19 cellular contexts compared by ENCODE assay signal in genomic region chr3:23656821-23657220, GRCh38.
DNase-seq lines count a peak whose midpoint lies in the region; ATAC-seq and TF ChIP-seq lines count a peak whose summit lies in the region.
"Had no signal": no experiment of that assay in that cellular context is flagged by ENCODE, and none has a peak within 500 bp of the region (broad histone marks: within the 10 kb centered on the region; RNA-seq: fewer than 3 reads in every experiment).

No MANE protein-coding gene starts in this region.

- H3K36me3 Mint-ChIP-seq in memory B cell: peaks cover 4% of the 10 kb centered on the region
- H3K36me3 Mint-ChIP-seq in natural killer cell treated with Interleukin-12 subunit alpha and Interleukin-12 subunit beta and Interleukin-15 and Interleukin-18, amount 100 ng/mL, for 72 hours: no peaks in the 10 kb centered on the region
- H3K36me3 Mint-ChIP-seq: CD8-positive, alpha-beta T cell had no signal

- no peaks in the 10 kb centered on the region for H3K27me3 ChIP-seq in OCI-LY1 (ENCODE audit: insufficient read depth, low read length)
- no peaks in the 10 kb centered on the region for H3K27me3 ChIP-seq in psoas muscle (ENCODE audit: insufficient read depth in 3 of 3, low read length in 2 of 3)
- H3K27me3 ChIP-seq: BLaER1 treated with 17β-estradiol and CSF1 and Interleukin-3, amounts not matched to agents 10 nM and 100 nM had no signal

- H3K4me1 Mint-ChIP-seq in memory B cell: peaks cover 42% of the 10 kb centered on the region
- peaks cover 2 to 10% of the 10 kb centered on the region in 2 donors for H3K4me1 Mint-ChIP-seq in natural killer cell treated with Interleukin-12 subunit alpha and Interleukin-12 subunit beta and Interleukin-15 and Interleukin-18, amount 100 ng/mL, for 72 hours (ENCODE audit: low read depth in 2 of 2)

- H3K4me3 Mint-ChIP-seq in memory B cell: no peak overlapping the region
- no peak overlapping the region for H3K4me3 Mint-ChIP-seq in natural killer cell treated with Interleukin-12 subunit alpha and Interleukin-12 subunit beta and Interleukin-15 and Interleukin-18, amount 100 ng/mL, for 72 hours
- H3K4me3 Mint-ChIP-seq: CD8-positive, alpha-beta T cell had no signal

- H3K4me3 ChIP-seq in OCI-LY1 (ENCODE audit: low read depth, low read length, poor library complexity, severe bottlenecking) (no peak overlapping the region), psoas muscle (no peak overlapping the region)
- H3K4me3 ChIP-seq: BLaER1 treated with 17β-estradiol and CSF1 and Interleukin-3, amounts not matched to agents 10 nM and 100 nM; GM23248; HAP-1 had no signal

- H3K9me3 ChIP-seq in OCI-LY1 (ENCODE audit: low read length) (peaks cover 6% of the 10 kb centered on the region), psoas muscle (no peaks in the 10 kb centered on the region)
- H3K9me3 ChIP-seq: HAP-1 had no signal

- in situ Hi-C loops in G401 (cut with HindIII; ENCODE audit: low sequenced_read_pairs): no loop called here

- no peak overlapping the region for H3K9ac ChIP-seq in OCI-LY1 (ENCODE audit: low read length)
- H3K9ac ChIP-seq: BLaER1 treated with 17β-estradiol and CSF1 and Interleukin-3, amounts not matched to agents 10 nM and 100 nM; GM23248 had no signal

- no peaks in the 10 kb centered on the region for H4K20me1 ChIP-seq in OCI-LY1 (ENCODE audit: insufficient read depth, low read length)
- H4K20me1 ChIP-seq: BLaER1 treated with 17β-estradiol and CSF1 and Interleukin-3, amounts not matched to agents 10 nM and 100 nM had no signal

- ATAC-seq in memory B cell (ENCODE audit: low read depth) (no peak), psoas muscle (no peak)
- ATAC-seq in natural killer cell treated with Interleukin-12 subunit alpha and Interleukin-12 subunit beta and Interleukin-15 and Interleukin-18, amount 100 ng/mL, for 72 hours: no peak
- ATAC-seq: CD8-positive, alpha-beta T cell had no signal

- DNase-seq in G401 (ENCODE audit: low spot score) (peak; percentile 60), memory B cell (ENCODE audit: low spot score in 2 of 2) (no peak), psoas muscle (no peak), NCI-H2227 treated with DMSO at 0.1 percent for 48 hours (lab: John Stamatoyannopoulos, UW) (no peak), COLO668 (lab: John Stamatoyannopoulos, UW; ENCODE audit: unreplicated experiment) (no peak)
- no peak for DNase-seq in natural killer cell treated with Interleukin-12 subunit alpha and Interleukin-12 subunit beta and Interleukin-15 and Interleukin-18, amount 100 ng/mL, for 72 hours (ENCODE audit: low spot score)
- DNase-seq: 8988T; CD8-positive, alpha-beta T cell; COR-L47; DMS 273 treated with DMSO at 0.1 percent for 48 hours; DMS53; DND-41; EL; GM23248; IMR-90 had no signal

- H3F3A ChIP-seq in OCI-LY1 (ENCODE audit: insufficient read depth, low read length): no peaks in the 10 kb centered on the region; the same call in 1 of the 2 replicates

- H3K27ac ChIP-seq in OCI-LY1 (ENCODE audit: low read depth, low read length, poor library complexity, severe bottlenecking) (peak overlapping the region; percentile 95), psoas muscle (no peak overlapping the region)
- H3K27ac ChIP-seq: BLaER1 treated with 17β-estradiol and CSF1 and Interleukin-3, amounts not matched to agents 10 nM and 100 nM; GM23248; HL-60 had no signal

- H3K9me2 ChIP-seq in OCI-LY1 (ENCODE audit: low read depth, low read length): no peaks in the 10 kb centered on the region

- 74 to 80% (median 78%) methylated on average over 5 of the region's 5 CpGs for WGBS in psoas muscle, 3 donors

- H3K79me2 ChIP-seq in OCI-LY1 (ENCODE audit: insufficient read depth, low read length): no peaks in the 10 kb centered on the region

- H3K27ac Mint-ChIP-seq in memory B cell: peak overlapping the region; percentile 71
- H3K27ac Mint-ChIP-seq in natural killer cell treated with Interleukin-12 subunit alpha and Interleukin-12 subunit beta and Interleukin-15 and Interleukin-18, amount 100 ng/mL, for 72 hours: no peak overlapping the region
- H3K27ac Mint-ChIP-seq: CD8-positive, alpha-beta T cell had no signal

- H3K4me2 ChIP-seq in OCI-LY1 (ENCODE audit: low read length): no peak overlapping the region

- no peaks in the 10 kb centered on the region for H3K27me3 Mint-ChIP-seq in memory B cell
- peaks cover 0 to 11% of the 10 kb centered on the region in 2 donors for H3K27me3 Mint-ChIP-seq in natural killer cell treated with Interleukin-12 subunit alpha and Interleukin-12 subunit beta and Interleukin-15 and Interleukin-18, amount 100 ng/mL, for 72 hours

- H2AFZ ChIP-seq in OCI-LY1 (ENCODE audit: low read length): no peak overlapping the region
- H2AFZ ChIP-seq: GM23248 had no signal

- peaks cover 66% of the 10 kb centered on the region for H3K4me1 ChIP-seq in OCI-LY1 (ENCODE audit: insufficient read depth, low read length, severe bottlenecking)
- no peaks in the 10 kb centered on the region for H3K4me1 ChIP-seq in psoas muscle
- H3K4me1 ChIP-seq: HAP-1 had no signal

- H3K36me3 ChIP-seq in OCI-LY1 (ENCODE audit: insufficient read depth, low read length) (no peaks in the 10 kb centered on the region), psoas muscle (ENCODE audit: insufficient read depth in 1 of 2, low read depth in 1 of 2) (no peaks in the 10 kb centered on the region)
- H3K36me3 ChIP-seq: BLaER1 treated with 17β-estradiol and CSF1 and Interleukin-3, amounts not matched to agents 10 nM and 100 nM; HAP-1 had no signal

- TF ChIP-seq CTCF in OCI-LY1 (IDR thresholded peaks at IDR 0.05; ENCODE audit: low read length): no peak
- no peak for TF ChIP-seq CTCF in psoas muscle (IDR thresholded peaks at IDR 0.05)

- H3K9me3 Mint-ChIP-seq in memory B cell: peaks cover 2% of the 10 kb centered on the region
- H3K9me3 Mint-ChIP-seq in natural killer cell treated with Interleukin-12 subunit alpha and Interleukin-12 subunit beta and Interleukin-15 and Interleukin-18, amount 100 ng/mL, for 72 hours: peaks cover 3% of the 10 kb centered on the region

- intact Hi-C loops in psoas muscle (cut with DNase I): no loop called here
